13 cellular contexts compared by ENCODE assay signal in genomic region chr3:15521573-15521965, GRCh38. TPM values are rescaled to one million over a fixed set of nuclear protein-coding genes. Genes with fewer than 3 reads are reported as not detected.
DNase-seq lines count a peak whose midpoint lies in the region; ATAC-seq and TF ChIP-seq lines count a peak whose summit lies in the region.
"Had no signal": no experiment of that assay in that cellular context is flagged by ENCODE, and none has a peak within 500 bp of the region (broad histone marks: within the 10 kb centered on the region; RNA-seq: fewer than 3 reads in every experiment).

COLQ (minus strand) TSS chr3:15521706; CDS start chr3:15521625, 81 bp downstream.

- H3K9ac ChIP-seq in BLaER1 treated with 17β-estradiol and CSF1 and Interleukin-3, amounts not matched to agents 10 nM and 100 nM: peak within 1 kb of the TSS in 3 of 11 experiments; percentile 10 to 48 (median 20); a peak in 4 of 22 replicates

- H3K27me3 Mint-ChIP-seq in central memory CD8-positive, alpha-beta T cell: no peaks in the 10 kb centered on the region

- ATAC-seq in central memory CD8-positive, alpha-beta T cell (replicated peaks; ENCODE audit: extremely low read depth, poor library complexity, severe bottlenecking): no peak
- ATAC-seq in gastroesophageal sphincter: no peak
- ATAC-seq in GM18519 (IDR thresholded peaks at IDR 0.05; ENCODE audit: low FRiP score, unreplicated experiment): no peak
- ATAC-seq in HG02571 (IDR thresholded peaks at IDR 0.05; ENCODE audit: unreplicated experiment): no peak
- ATAC-seq: esophagus mucosa, HepG2 had no signal

- H3K4me1 ChIP-seq in BLaER1 treated with 17β-estradiol and CSF1 and Interleukin-3, amounts not matched to agents 10 nM and 100 nM: peaks cover 20 to 57% (median 28%) of the 10 kb centered on the region in 10 experiments
- H3K4me1 ChIP-seq in muscle layer of duodenum (ENCODE audit: control insufficient read depth in 1 of 2, insufficient read depth in 2 of 2, low read length in 2 of 2): peaks cover 0 to 16% of the 10 kb centered on the region in 2 donors
- H3K4me1 ChIP-seq in gastroesophageal sphincter: peaks cover 3 to 24% (median 4%) of the 10 kb centered on the region in 3 donors
- H3K4me1 ChIP-seq: breast epithelium had no signal

- no peak for TF ChIP-seq CTCF in gastroesophageal sphincter (IDR thresholded peaks at IDR 0.05)

- H3K4me2 ChIP-seq in BLaER1 treated with 17β-estradiol and CSF1 and Interleukin-3, amounts not matched to agents 10 nM and 100 nM: peak within 1 kb of the TSS; percentile 68 to 89 (median 80)

- no peak for DNase-seq in H7
- no peak for DNase-seq in central memory CD8-positive, alpha-beta T cell (ENCODE audit: low spot score in 2 of 2)
- DNase-seq in SW 1271 (lab: John Stamatoyannopoulos, UW): no peak
- DNase-seq: naive B cell, NCI-H2029 treated with DMSO at 0.1 percent for 48 hours had no signal

- peaks cover 0 to 11% (median 0%) of the 10 kb centered on the region in 11 experiments; a peak in 3 of 22 replicates for H3K9me3 ChIP-seq in BLaER1 treated with 17β-estradiol and CSF1 and Interleukin-3, amounts not matched to agents 10 nM and 100 nM (replicated peaks in 1 of 11)
- H3K9me3 ChIP-seq in muscle layer of duodenum (ENCODE audit: control insufficient read depth in 1 of 2, low read length in 2 of 2): no peaks in the 10 kb centered on the region
- H3K9me3 ChIP-seq in gastroesophageal sphincter: no peaks in the 10 kb centered on the region
- H3K9me3 ChIP-seq: breast epithelium had no signal

- TF ChIP-seq EP300 in gastroesophageal sphincter (IDR thresholded peaks at IDR 0.05): no peak

- no peak for TF ChIP-seq POLR2A in gastroesophageal sphincter (IDR thresholded peaks at IDR 0.05)

- H3K36me3 Mint-ChIP-seq in central memory CD8-positive, alpha-beta T cell (ENCODE audit: insufficient read depth): no peaks in the 10 kb centered on the region

- no peaks in the 10 kb centered on the region for H3K36me3 ChIP-seq in BLaER1 treated with 17β-estradiol and CSF1 and Interleukin-3, amounts not matched to agents 10 nM and 100 nM
- H3K36me3 ChIP-seq in H7 (replicated peaks; ENCODE audit: control insufficient read depth, insufficient read depth, low read length): no peaks in the 10 kb centered on the region
- H3K36me3 ChIP-seq in muscle layer of duodenum (ENCODE audit: control insufficient read depth in 1 of 2, insufficient read depth in 2 of 2, low read length in 2 of 2): no peaks in the 10 kb centered on the region
- no peaks in the 10 kb centered on the region for H3K36me3 ChIP-seq in gastroesophageal sphincter
- H3K36me3 ChIP-seq: breast epithelium had no signal

- no peaks in the 10 kb centered on the region for H4K20me1 ChIP-seq in BLaER1 treated with 17β-estradiol and CSF1 and Interleukin-3, amounts not matched to agents 10 nM and 100 nM

- no peaks in the 10 kb centered on the region for H3K9me3 Mint-ChIP-seq in central memory CD8-positive, alpha-beta T cell

- no peaks in the 10 kb centered on the region for H3K27me3 ChIP-seq in BLaER1 treated with 17β-estradiol and CSF1 and Interleukin-3, amounts not matched to agents 10 nM and 100 nM
- peaks cover 2% of the 10 kb centered on the region for H3K27me3 ChIP-seq in H7 (ENCODE audit: control insufficient read depth, insufficient read depth, low read length)
- H3K27me3 ChIP-seq in muscle layer of duodenum (ENCODE audit: low read depth, low read length): no peaks in the 10 kb centered on the region
- H3K27me3 ChIP-seq in gastroesophageal sphincter: no peaks in the 10 kb centered on the region
- H3K27me3 ChIP-seq: breast epithelium had no signal

- no peak within 1 kb of the TSS for H3K27ac Mint-ChIP-seq in central memory CD8-positive, alpha-beta T cell (ENCODE audit: low read depth)

- H3K27ac ChIP-seq in BLaER1 treated with 17β-estradiol and CSF1 and Interleukin-3, amounts not matched to agents 10 nM and 100 nM: peak within 1 kb of the TSS in 5 of 11 experiments; percentile 31 to 67 (median 50); a peak in 8 of 22 replicates
- H3K27ac ChIP-seq in muscle layer of duodenum (ENCODE audit: low read length) (no peak within 1 kb of the TSS), gastroesophageal sphincter (no peak within 1 kb of the TSS)
- H3K27ac ChIP-seq: breast epithelium had no signal

- WGBS in gastroesophageal sphincter (ENCODE audit: low coverage in 1 of 2), 2 donors: 42% methylated on average over 6 of the region's 6 CpGs; no CpG with 5 or more reads in 1 of the 2 donors

- peaks cover 21% of the 10 kb centered on the region for H3K4me1 Mint-ChIP-seq in central memory CD8-positive, alpha-beta T cell

- peak within 1 kb of the TSS in 4 of 10 experiments; percentile 4 to 43 (median 15); a peak in 4 of 20 replicates for H3K4me3 ChIP-seq in BLaER1 treated with 17β-estradiol and CSF1 and Interleukin-3, amounts not matched to agents 10 nM and 100 nM
- H3K4me3 ChIP-seq in H7 (ENCODE audit: insufficient read depth, low read depth, low read length) (peak within 1 kb of the TSS; percentile 27; the same call in 1 of the 2 replicates), muscle layer of duodenum (ENCODE audit: low read depth in 1 of 2, low read length in 2 of 2) (peak within 1 kb of the TSS; percentile 11 to 19), gastroesophageal sphincter (no peak within 1 kb of the TSS)
- H3K4me3 ChIP-seq: breast epithelium had no signal

- peak within 1 kb of the TSS; percentile 19 for H3K4me3 Mint-ChIP-seq in central memory CD8-positive, alpha-beta T cell

RNA-seq across cellular contexts. Expression of gene COLQ, which starts in this region (rescaled TPM):
- 0.52 and 1.00 TPM in 2 replicates for total RNA-seq in H7 (2014; rRNA removed; shearing (Covaris generic))
- total RNA-seq in gastroesophageal sphincter: 1 to 10 TPM in 3 of 4 donors, under 1 TPM in 1; 0.57 to 2.7 (median 1.8) TPM

Comparison
In these comparisons a context has a peak if more than half of its experiments do, and no peak if none do; other contexts are left out.
1. H3K4me3 ChIP-seq: peak in H7 (single experiment) and muscle layer of duodenum (2 of 2); none in gastroesophageal sphincter (0 of 2).